17 cellular contexts compared by ENCODE assay signal in genomic region chr22:23844739-23845202, GRCh38. TPM values are rescaled to one million over a fixed set of nuclear protein-coding genes. Genes with fewer than 3 reads are reported as not detected.
DNase-seq lines count a peak whose midpoint lies in the region; ATAC-seq and TF ChIP-seq lines count a peak whose summit lies in the region.
"Had no signal": no experiment of that assay in that cellular context is flagged by ENCODE, and none has a peak within 500 bp of the region (broad histone marks: within the 10 kb centered on the region; RNA-seq: fewer than 3 reads in every experiment).

No MANE protein-coding gene starts in this region.

- intact Hi-C loops in heart left ventricle (cut with DNase I), result loop anchor here (5.0 to 10.0 kb wide), 8 partner anchors 57 to 302 kb away; partner anchors contain the start of genes CHCHD10 (in 5 of the 10), SMARCB1 (in 3 of the 10) and MMP11 (in 1 of the 10)
- intact Hi-C loops in adrenal gland (cut with DNase I), result loop anchor here (5.0 kb wide), 2 partner anchors 77 to 217 kb away; partner anchors contain the start of gene CHCHD10 (in 2 of the 2)

- H3K4me1 ChIP-seq in NT2/D1 (ENCODE audit: insufficient read depth, insufficient read length), result peaks cover 21% of the 10 kb centered on the region
- H3K4me1 ChIP-seq in heart left ventricle, result peaks cover 3 to 54% (median 37%) of the 10 kb centered on the region in 12 donors
- H3K4me1 ChIP-seq in skeletal muscle tissue (ENCODE audit: control insufficient read depth in 3 of 3, insufficient read depth in 3 of 3, low read length in 3 of 3), result peaks cover 28 to 46% (median 40%) of the 10 kb centered on the region in 3 donors
- peaks cover 4 to 18% of the 10 kb centered on the region in 2 donors for H3K4me1 ChIP-seq in adrenal gland (replicated peaks in 1 of 2)
- H3K4me1 ChIP-seq: uterus had no signal

- H3K27me3 ChIP-seq in NT2/D1 (ENCODE audit: insufficient read depth, insufficient read length) (peaks cover 31% of the 10 kb centered on the region), heart left ventricle (no peaks in the 10 kb centered on the region), skeletal muscle tissue (ENCODE audit: control insufficient read depth in 3 of 3, insufficient read depth in 3 of 3, low read length in 3 of 3) (no peaks in the 10 kb centered on the region), adrenal gland (no peaks in the 10 kb centered on the region)
- H3K27me3 ChIP-seq: dorsolateral prefrontal cortex, uterus had no signal

- H3K9me3 ChIP-seq in NT2/D1 (ENCODE audit: insufficient read depth, low read length), result no peaks in the 10 kb centered on the region
- H3K9me3 ChIP-seq in heart left ventricle, result no peaks in the 10 kb centered on the region
- H3K9me3 ChIP-seq in skeletal muscle tissue (ENCODE audit: control insufficient read depth in 3 of 3, low read length in 3 of 3), result no peaks in the 10 kb centered on the region
- H3K9me3 ChIP-seq in adrenal gland (replicated peaks in 1 of 3), result no peaks in the 10 kb centered on the region
- H3K9me3 ChIP-seq: uterus had no signal

- 77 to 84% (median 81%) methylated on average over 8 of the region's 8 CpGs for WGBS in heart left ventricle, 4 donors
- WGBS in adrenal gland, 4 donors, result 79 to 86% (median 81%) methylated on average over 8 of the region's 8 CpGs

- ATAC-seq in GM19438 (IDR thresholded peaks at IDR 0.05; ENCODE audit: low read depth, unreplicated experiment), result peak; percentile 13
- no peak for ATAC-seq in heart left ventricle
- ATAC-seq in HG03045 (IDR thresholded peaks at IDR 0.05; ENCODE audit: unreplicated experiment), result no peak
- ATAC-seq: activated T-cell treated with anti-CD3 and anti-CD28 coated beads, Interleukin-2, amount 50 U/mL, for 4 hours; T-helper 17 cell had no signal

- DNase-seq in NT2/D1 (ENCODE audit: low read depth, low spot score), result no peak
- DNase-seq in heart left ventricle, result peak in 1 of 5 donors; percentile 51
- no peak for DNase-seq in adrenal gland
- no peak for DNase-seq in NAMALWA (ENCODE audit: low spot score)
- DNase-seq: activated T-cell treated with anti-CD3 and anti-CD28 coated beads, Interleukin-2, amount 50 U/mL, for 4 hours; DND-41; dorsolateral prefrontal cortex; GOT3; mesendoderm; NCI-H187; NCI-H524; T-helper 17 cell; uterus had no signal

- TF ChIP-seq CTCF in heart left ventricle (IDR thresholded peaks at IDR 0.05) (no peak), adrenal gland (IDR thresholded peaks at IDR 0.05) (no peak)

- peak overlapping the region in 10 of 12 donors; percentile 12 to 80 (median 55) for H3K27ac ChIP-seq in heart left ventricle
- peak overlapping the region; percentile 80 for H3K27ac ChIP-seq in skeletal muscle tissue (ENCODE audit: low read depth, low read length)
- peak overlapping the region in 1 of 5 donors; percentile 55 for H3K27ac ChIP-seq in adrenal gland
- H3K27ac ChIP-seq: C4-2B, uterus had no signal

- H3K36me3 ChIP-seq in NT2/D1 (ENCODE audit: insufficient read depth, insufficient read length, low read length) (no peaks in the 10 kb centered on the region), heart left ventricle (no peaks in the 10 kb centered on the region), skeletal muscle tissue (ENCODE audit: control insufficient read depth in 3 of 3, insufficient read depth in 3 of 3, low read length in 3 of 3) (no peaks in the 10 kb centered on the region), adrenal gland (replicated peaks in 1 of 2) (no peaks in the 10 kb centered on the region)
- H3K36me3 ChIP-seq: uterus had no signal

- peak overlapping the region; percentile 4 for H3K9ac ChIP-seq in NT2/D1 (ENCODE audit: insufficient read length, low read depth)
- H3K9ac ChIP-seq in skeletal muscle tissue (ENCODE audit: low read depth in 1 of 3, low read length in 3 of 3), result peak overlapping the region; percentile 20 to 54 (median 39)

- H3K4me3 ChIP-seq in NT2/D1 (ENCODE audit: insufficient read length, low read depth) (no peak overlapping the region), heart left ventricle (no peak overlapping the region), skeletal muscle tissue (ENCODE audit: low read length in 3 of 3) (peak overlapping the region in 1 of 3 donors; percentile 18), adrenal gland (no peak overlapping the region)
- H3K4me3 ChIP-seq: dorsolateral prefrontal cortex, uterus had no signal

- TF ChIP-seq POLR2A in heart left ventricle (IDR thresholded peaks at IDR 0.05), result no peak
- TF ChIP-seq POLR2A in adrenal gland (IDR thresholded peaks at IDR 0.05), result no peak

RNA-seq across cellular contexts. Expression of gene DERL3, which starts 6.0 kb away (rescaled TPM):
- total RNA-seq in heart left ventricle (1 to 10 TPM in 7 of 9 donors, under 1 TPM in 2; 0.24 to 2.8 (median 1.7) TPM), skeletal muscle tissue (1.0 TPM), adrenal gland (1 to 10 TPM in 5 of 8 donors, under 1 TPM in 2, not detected in 1; 0.36 to 3.7 (median 2.4) TPM)
- polyA plus RNA-seq in heart left ventricle (10 to 100 TPM in 1 of 2 donors, 1 to 10 TPM in 1; 1.4 to 12.7 TPM), adrenal gland (1 to 10 TPM; 2.7 to 4.3 (median 3.8) TPM)

RNA-seq across cellular contexts. Expression of gene SLC2A11, which starts 12.9 kb away (rescaled TPM):
- total RNA-seq in heart left ventricle, result 10 to 100 TPM; 13.0 to 31.2 (median 18.7) TPM
- 10 to 100 TPM in 1 of 2 donors, 1 to 10 TPM in 1; 8.7 to 30.4 TPM for polyA plus RNA-seq in heart left ventricle
- total RNA-seq in skeletal muscle tissue, result 2.1 TPM
- total RNA-seq in adrenal gland, result 10 to 100 TPM; 12.8 to 30.0 (median 22.6) TPM
- polyA plus RNA-seq in adrenal gland, result 10 to 100 TPM; 11.3 to 35.3 (median 18.6) TPM

RNA-seq across cellular contexts. Expression of gene MIF, which starts 49.4 kb away (rescaled TPM):
- total RNA-seq in heart left ventricle (100 to 1,000 TPM; 192 to 383 (median 229) TPM), skeletal muscle tissue (76.7 TPM), adrenal gland (1,000 to 10,000 TPM in 1 of 8 donors, 100 to 1,000 TPM in 7; 377 to 1,126 (median 714) TPM)
- polyA plus RNA-seq in heart left ventricle (100 to 1,000 TPM; 339 to 503 TPM), adrenal gland (1,000 to 10,000 TPM in 2 of 3 donors, 10 to 100 TPM in 1; 49.4 to 2,556 (median 2,290) TPM)

RNA-seq across cellular contexts. Expression of gene SMARCB1, which starts 58.0 kb away (rescaled TPM):
- total RNA-seq in heart left ventricle (10 to 100 TPM; 32.8 to 54.2 (median 45.6) TPM), skeletal muscle tissue (13.6 TPM), adrenal gland (10 to 100 TPM; 58.2 to 95.5 (median 78.9) TPM)
- polyA plus RNA-seq in heart left ventricle (10 to 100 TPM; 30.2 to 75.3 TPM), adrenal gland (10 to 100 TPM; 41.3 to 77.0 (median 54.9) TPM)
